Comparison of ENCODE assay signal across 10 cellular contexts in genomic region chr4:188439641-188440311, GRCh38.
DNase-seq lines count a peak whose midpoint lies in the region; ATAC-seq and TF ChIP-seq lines count a peak whose summit lies in the region.
"Had no signal": no experiment of that assay in that cellular context is flagged by ENCODE, and none has a peak within 500 bp of the region (broad histone marks: within the 10 kb centered on the region; RNA-seq: fewer than 3 reads in every experiment).

No MANE protein-coding gene starts in this region.

- TF ChIP-seq CTCF in adrenal gland (IDR thresholded peaks at IDR 0.05): no peak
- TF ChIP-seq CTCF in thyroid gland (IDR thresholded peaks at IDR 0.05): no peak
- no peak for TF ChIP-seq CTCF in Peyer's patch (IDR thresholded peaks at IDR 0.05)

- H3K4me3 ChIP-seq in adrenal gland (no peak overlapping the region), thyroid gland (replicated peaks in 1 of 3) (no peak overlapping the region), Peyer's patch (no peak overlapping the region)

- ATAC-seq in activated CD4-positive, CD25-positive, alpha-beta regulatory T cell treated with anti-CD3 and anti-CD28 coated beads, Interleukin-2, amount 50 U/mL, for 24 hours: no peak
- ATAC-seq in GM18505 (IDR thresholded peaks at IDR 0.05; ENCODE audit: unreplicated experiment): no peak

- intact Hi-C loops in adrenal gland (cut with DNase I): loop anchor here in 1 of 2 donors (10.0 kb wide), 1 partner anchor 235 kb away; no protein-coding TSS in a partner anchor
- intact Hi-C loops in thyroid gland (cut with DNase I): no loop called here

- H3K36me3 ChIP-seq in adrenal gland (replicated peaks in 1 of 2) (no peaks in the 10 kb centered on the region), thyroid gland (no peaks in the 10 kb centered on the region), Peyer's patch (no peaks in the 10 kb centered on the region)

- H3K27me3 ChIP-seq in adrenal gland (no peaks in the 10 kb centered on the region), thyroid gland (no peaks in the 10 kb centered on the region), Peyer's patch (no peaks in the 10 kb centered on the region)

- TF ChIP-seq POLR2A in adrenal gland (IDR thresholded peaks at IDR 0.05): no peak
- no peak for TF ChIP-seq POLR2A in thyroid gland (IDR thresholded peaks at IDR 0.05)
- TF ChIP-seq POLR2A in Peyer's patch (IDR thresholded peaks at IDR 0.05): no peak
- TF ChIP-seq POLR2A in GM18505 (IDR thresholded peaks at IDR 0.05; ENCODE audit: borderline replicate concordance, extremely low read depth, insufficient read depth, insufficient read length): no peak

- H3K9me3 ChIP-seq in adrenal gland (replicated peaks in 1 of 3) (no peaks in the 10 kb centered on the region), thyroid gland (no peaks in the 10 kb centered on the region), Peyer's patch (no peaks in the 10 kb centered on the region)

- H3K27ac ChIP-seq in adrenal gland (no peak overlapping the region), thyroid gland (no peak overlapping the region), Peyer's patch (no peak overlapping the region)

- DNase-seq in AG08395 (ENCODE audit: low spot score) (peak; percentile 39), NCI-H1105 treated with DMSO at 0.1 percent for 48 hours (lab: John Stamatoyannopoulos, UW) (peak; percentile 91), adrenal gland (peak; percentile 69 to 87 (median 80)), hippocampal formation (lab: John Stamatoyannopoulos, UW) (peak; percentile 10 to 40), thyroid gland (no peak), Peyer's patch (no peak)
- DNase-seq: activated naive CD8-positive, alpha-beta T cell treated with anti-CD3 and anti-CD28 coated beads, Interleukin-2, amount 10 ng/mL, durations not matched to agents 7 days and 5 days; foreskin melanocyte had no signal

- no peaks in the 10 kb centered on the region for H3K4me1 ChIP-seq in adrenal gland (replicated peaks in 1 of 2)
- no peaks in the 10 kb centered on the region for H3K4me1 ChIP-seq in thyroid gland
- H3K4me1 ChIP-seq in Peyer's patch: no peaks in the 10 kb centered on the region

- 46 to 64% (median 57%) methylated on average over 5 to 6 of the region's 6 CpGs for WGBS in adrenal gland, 4 donors
- WGBS in thyroid gland, 2 donors: 63 to 65% methylated on average over 4 to 5 of the region's 6 CpGs

Comparison
In these comparisons a context has a peak if more than half of its experiments do, and no peak if none do; other contexts are left out.
1. DNase-seq: peak in AG08395 (single experiment), NCI-H1105 treated with DMSO at 0.1 percent for 48 hours (single experiment), adrenal gland (7 of 7) and hippocampal formation (2 of 2); none in thyroid gland (0 of 2) and Peyer's patch (0 of 3).